8 cellular contexts compared by ENCODE assay signal in genomic region chr7:143345428-143345900, GRCh38. TPM values are rescaled to one million over a fixed set of nuclear protein-coding genes. Genes with fewer than 3 reads are reported as not detected.
DNase-seq lines count a peak whose midpoint lies in the region; ATAC-seq and TF ChIP-seq lines count a peak whose summit lies in the region.

No MANE protein-coding gene starts in this region.

- H3K4me3 ChIP-seq in choroid plexus epithelial cell (ENCODE audit: low read depth, low read length) (peak overlapping the region; percentile 21), lung (no peak overlapping the region)

- H3K36me3 ChIP-seq in lung (ENCODE audit: control insufficient read depth in 2 of 2, insufficient read depth in 2 of 2, low read length in 2 of 2), result no peaks in the 10 kb centered on the region

- H3K4me1 ChIP-seq in lung (ENCODE audit: control insufficient read depth in 2 of 2, insufficient read depth in 2 of 2, low read length in 2 of 2), result peaks cover 0 to 4% of the 10 kb centered on the region in 2 donors

- peaks cover 0 to 3% of the 10 kb centered on the region in 2 donors for H3K9me3 ChIP-seq in lung (ENCODE audit: control insufficient read depth in 2 of 2, insufficient read depth in 1 of 2, low read length in 1 of 2)

- H3K27me3 ChIP-seq in lung (ENCODE audit: control insufficient read depth, insufficient read depth), result peaks cover 4% of the 10 kb centered on the region

- peak; percentile 66 for TF ChIP-seq CTCF in choroid plexus epithelial cell (conservative IDR thresholded peaks at IDR 0.05; ENCODE audit: low read depth, low read length)
- peak; percentile 23 for TF ChIP-seq CTCF in lung (IDR thresholded peaks at IDR 0.05; ENCODE audit: control extremely low read depth, extremely low read depth)

- ATAC-seq in GM18511 (IDR thresholded peaks at IDR 0.05; ENCODE audit: unreplicated experiment), result peak; percentile 83
- peak; percentile 73 for ATAC-seq in HG03196 (IDR thresholded peaks at IDR 0.05; ENCODE audit: unreplicated experiment)
- ATAC-seq in activated CD4-positive, CD25-positive, alpha-beta regulatory T cell treated with anti-CD3 and anti-CD28 coated beads, Interleukin-2, amount 50 U/mL, for 24 hours, result peak; percentile 95 to 99
- peak; percentile 72 for ATAC-seq in lung (ENCODE audit: insufficient read depth, low FRiP score)
- ATAC-seq in HG03025 (IDR thresholded peaks at IDR 0.05; ENCODE audit: low FRiP score, unreplicated experiment), result no peak
- ATAC-seq in GM18861 (IDR thresholded peaks at IDR 0.05; ENCODE audit: unreplicated experiment), result no peak

- 6 to 9% methylated on average over 34 to 35 of the region's 35 CpGs for WGBS in lung, 2 donors

- H3K27ac ChIP-seq in lung (ENCODE audit: low read depth in 1 of 2, low read length in 1 of 2), result no peak overlapping the region

- peak; percentile 54 for DNase-seq in choroid plexus epithelial cell (ENCODE audit: low read depth)
- peak; percentile 45 for DNase-seq in lung (ENCODE audit: low spot score)
- peak; percentile 47 to 66 for DNase-seq in stimulated activated CD8-positive, alpha-beta memory T cell treated with anti-CD3 and anti-CD28 coated beads, Interleukin-2, amount 100 ng/mL, for 48 hours (ENCODE audit: low read depth in 2 of 2)

RNA-seq across cellular contexts. Expression of gene FAM131B, which starts 17.0 kb away (rescaled TPM):
- 1 to 10 TPM in 1 of 2 donors, under 1 TPM in 1; 0.80 to 1.1 TPM for total RNA-seq in lung
- under 1 TPM; 0.18 to 0.29 TPM for polyA plus RNA-seq in lung

RNA-seq across cellular contexts. Expression of gene CLCN1, which starts 29.6 kb away (rescaled TPM):
- total RNA-seq in lung, result under 1 TPM in 1 of 2 donors, not detected in 1; 0.18 TPM
- under 1 TPM in 1 of 2 donors, not detected in 1; 0.06 TPM for polyA plus RNA-seq in lung

RNA-seq across cellular contexts. Expression of gene ZYX, which starts 35.7 kb away (rescaled TPM):
- 100 to 1,000 TPM; 100 to 310 TPM for total RNA-seq in lung
- 100 to 1,000 TPM in 1 of 2 donors, 10 to 100 TPM in 1; 98.9 to 266 TPM for polyA plus RNA-seq in lung

RNA-seq across cellular contexts. Expression of gene CASP2, which starts 57.3 kb away (rescaled TPM):
- total RNA-seq in lung, result 10 to 100 TPM; 37.4 to 40.0 TPM
- 1 to 10 TPM; 7.7 to 9.3 TPM for polyA plus RNA-seq in lung

Comparison
In these comparisons a context has a peak if more than half of its experiments do, and no peak if none do; other contexts are left out.
1. ATAC-seq: peak in GM18511 (single experiment), HG03196 (single experiment), activated CD4-positive, CD25-positive, alpha-beta regulatory T cell treated with anti-CD3 and anti-CD28 coated beads, Interleukin-2, amount 50 U/mL, for 24 hours (2 of 2) and lung (single experiment); none in HG03025 (single experiment) and GM18861 (single experiment).
2. Peak in every context shown above with its lines, with median percentiles within 50 percentile points of each other: DNase-seq.